Comparison of ENCODE assay signal across 17 cellular contexts in the genomic region with DNA sequence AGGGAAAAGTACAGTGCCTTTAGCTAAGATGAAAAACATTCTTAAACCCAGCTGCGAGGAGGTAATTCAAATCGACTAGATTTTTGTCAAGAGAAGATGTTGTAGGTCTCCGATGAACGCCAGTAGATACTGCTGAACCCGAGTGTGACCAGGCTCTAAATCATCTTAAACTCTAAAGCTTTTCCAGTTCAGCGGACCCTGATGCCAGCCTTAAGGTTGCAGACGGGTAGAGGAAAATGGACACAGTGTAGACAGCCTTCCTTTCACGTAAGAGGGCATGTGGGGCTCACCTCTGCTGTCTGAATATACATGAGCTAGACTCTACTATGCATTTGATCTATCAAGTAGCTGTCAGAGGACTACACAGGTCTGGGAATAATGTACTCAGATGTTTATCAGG.
A peak's percentile ranks its signal among the peaks of the same experiment; 100 is the strongest.
DNase-seq lines count a peak whose midpoint lies in the region; ATAC-seq, FAIRE-seq and TF ChIP-seq lines count a peak whose summit lies in the region.
"Had no signal": no experiment of that assay in that cellular context is flagged by ENCODE, and none has a peak within 500 bp of the region (broad histone marks: within the 10 kb centered on the region; RNA-seq: fewer than 3 reads in every experiment).

No MANE protein-coding gene starts in this region.

- H3K9me2 ChIP-seq in DOHH2 (replicated peaks; ENCODE audit: control insufficient read depth, low read length) (no peaks in the 10 kb centered on the region), OCI-LY1 (ENCODE audit: low read depth, low read length) (no peaks in the 10 kb centered on the region)

- H3K27ac ChIP-seq in DOHH2 (ENCODE audit: low read depth, low read length) (peak overlapping the region; percentile 88), OCI-LY1 (ENCODE audit: low read depth, low read length, poor library complexity, severe bottlenecking) (peak overlapping the region; percentile 80), iPS-20b (ENCODE audit: low read length) (no peak overlapping the region)

- DNase-seq in left cardiac atrium (no peak), HTR-8/SVneo (ENCODE audit: insufficient read length, low spot score) (no peak), NCI-H1092 (lab: John Stamatoyannopoulos, UW) (no peak)
- DNase-seq: AML-193, COR-L47, GOT3, IMR-90, Kasumi-1, MM.1S, NCI-H1930, NCI-H510A, T-helper 1 cell had no signal

- H3K9ac ChIP-seq in OCI-LY1 (ENCODE audit: low read length), result peak overlapping the region; percentile 56
- H3K9ac ChIP-seq in iPS-20b (ENCODE audit: low read depth, low read length), result no peak overlapping the region

- no peak for FAIRE-seq in HTR-8/SVneo (lab: Jason Lieb, UNC)

- H3K9me3 ChIP-seq in DOHH2 (ENCODE audit: control insufficient read depth, insufficient read depth, low read length) (no peaks in the 10 kb centered on the region), OCI-LY1 (ENCODE audit: low read length) (no peaks in the 10 kb centered on the region), iPS-20b (ENCODE audit: insufficient read depth, low read depth, low read length) (no peaks in the 10 kb centered on the region)

- TF ChIP-seq CTCF in DOHH2 (IDR thresholded peaks at IDR 0.05; ENCODE audit: low read depth, low read length, poor library complexity, severe bottlenecking) (no peak), OCI-LY1 (IDR thresholded peaks at IDR 0.05; ENCODE audit: low read length) (no peak)

- H3K79me2 ChIP-seq in DOHH2 (ENCODE audit: control insufficient read depth, low read length) (peaks cover 19% of the 10 kb centered on the region), OCI-LY1 (ENCODE audit: insufficient read depth, low read length) (no peaks in the 10 kb centered on the region)

- H3F3A ChIP-seq in DOHH2 (ENCODE audit: control insufficient read depth, insufficient read depth), result peaks cover 40% of the 10 kb centered on the region
- no peaks in the 10 kb centered on the region for H3F3A ChIP-seq in OCI-LY1 (ENCODE audit: insufficient read depth, low read length)

- no peak overlapping the region for H2AFZ ChIP-seq in OCI-LY1 (ENCODE audit: low read length)

- H3K36me3 ChIP-seq in DOHH2 (ENCODE audit: control insufficient read depth, low read length) (peaks cover 9% of the 10 kb centered on the region; the same call in 1 of the 2 replicates), OCI-LY1 (ENCODE audit: insufficient read depth, low read length) (no peaks in the 10 kb centered on the region), iPS-20b (ENCODE audit: insufficient read depth, low read depth, low read length) (no peaks in the 10 kb centered on the region)

- ATAC-seq in GM19351 (IDR thresholded peaks at IDR 0.05; ENCODE audit: unreplicated experiment), result peak; percentile 6
- ATAC-seq in left cardiac atrium, result no peak
- no peak for ATAC-seq in HG03108 (IDR thresholded peaks at IDR 0.05; ENCODE audit: unreplicated experiment)

- no peaks in the 10 kb centered on the region for H3K27me3 ChIP-seq in DOHH2 (ENCODE audit: control insufficient read depth, low read length)
- H3K27me3 ChIP-seq in OCI-LY1 (ENCODE audit: insufficient read depth, low read length), result no peaks in the 10 kb centered on the region
- H3K27me3 ChIP-seq in iPS-20b (ENCODE audit: insufficient read depth, low read length), result no peaks in the 10 kb centered on the region

- H4K20me1 ChIP-seq in DOHH2 (ENCODE audit: control insufficient read depth, insufficient read depth, low read depth, low read length) (no peaks in the 10 kb centered on the region), OCI-LY1 (ENCODE audit: insufficient read depth, low read length) (no peaks in the 10 kb centered on the region)

- H3K4me1 ChIP-seq in DOHH2 (ENCODE audit: control insufficient read depth, low read length), result peaks cover 90% of the 10 kb centered on the region
- peaks cover 58% of the 10 kb centered on the region for H3K4me1 ChIP-seq in OCI-LY1 (ENCODE audit: insufficient read depth, low read length, severe bottlenecking)
- H3K4me1 ChIP-seq in iPS-20b (ENCODE audit: insufficient read depth, low read length), result peaks cover 26% of the 10 kb centered on the region

- H3K4me2 ChIP-seq in DOHH2 (ENCODE audit: low read length), result peak overlapping the region; percentile 84
- peak overlapping the region; percentile 66 for H3K4me2 ChIP-seq in OCI-LY1 (ENCODE audit: low read length)

- intact Hi-C loops in left cardiac atrium (cut with DNase I), result no loop called here

- H3K4me3 ChIP-seq in DOHH2 (ENCODE audit: low read length), result peak overlapping the region; percentile 72
- peak overlapping the region; percentile 38 for H3K4me3 ChIP-seq in OCI-LY1 (ENCODE audit: low read depth, low read length, poor library complexity, severe bottlenecking)
- 0 out of 2 replicates have a peak overlapping the region, but pooled peaks have one; percentile 27 for H3K4me3 ChIP-seq in iPS-20b (ENCODE audit: low read length)
